ENCODE assay signal across 1 cellular context in genomic region chr20:23533161-23533560, GRCh38.
TF ChIP-seq lines count a peak whose summit lies in the region.

No MANE protein-coding gene starts in this region.

TF ChIP-seq in H1, 55 proteins besides CTCF, POLR2A, EP300 and RAD21 (continued from another document):
- 0 out of 2 replicates have a peak, but pooled peaks have one; percentile 39 for TF ChIP-seq TEAD4 (IDR thresholded peaks at IDR 0.05; ENCODE audit: low read depth, low read length)
TF ChIP-seq in H1: peak in this region for 8.
